In genomic region chr7:149310113-149310836, GRCh38 we compare ENCODE assay signal across 8 cellular contexts. TPM values are rescaled to one million over a fixed set of nuclear protein-coding genes. Genes with fewer than 3 reads are reported as not detected.
DNase-seq lines count a peak whose midpoint lies in the region; ATAC-seq and TF ChIP-seq lines count a peak whose summit lies in the region.

No MANE protein-coding gene starts in this region.

- no peak overlapping the region for H3K27ac ChIP-seq in caudate nucleus (ENCODE audit: low read depth, low read length)

- ATAC-seq in HG03039 (IDR thresholded peaks at IDR 0.05; ENCODE audit: unreplicated experiment) = no peak
- ATAC-seq in GM19467 (IDR thresholded peaks at IDR 0.05; ENCODE audit: unreplicated experiment) = no peak

- in situ Hi-C loops in G401 (cut with HindIII; ENCODE audit: low sequenced_read_pairs) = no loop called here

- peak; percentile 35 for DNase-seq in G401 (ENCODE audit: low spot score)
- DNase-seq in HCEC 1CT = peak; percentile 78
- DNase-seq in NCI-H446 treated with DMSO at 0.1 percent for 48 hours (lab: John Stamatoyannopoulos, UW) = peak; percentile 57
- peak; percentile 65 for DNase-seq in left kidney (ENCODE audit: low read depth, low spot score)
- no peak for DNase-seq in caudate nucleus (lab: John Stamatoyannopoulos, UW)

- peaks cover 17% of the 10 kb centered on the region for H3K27me3 Mint-ChIP-seq in brain

- no peaks in the 10 kb centered on the region for H3K4me1 Mint-ChIP-seq in brain

- H3K4me3 Mint-ChIP-seq in brain = no peak overlapping the region

- TF ChIP-seq CTCF in brain (conservative IDR thresholded peaks at IDR 0.05) = peak; percentile 14 to 52

- H3K36me3 Mint-ChIP-seq in brain = no peaks in the 10 kb centered on the region

- H3K27ac Mint-ChIP-seq in brain = no peak overlapping the region

- peaks cover under 1 to 15% (median 8%) of the 10 kb centered on the region in 5 experiments for H3K9me3 Mint-ChIP-seq in brain

RNA-seq across cellular contexts. Expression of gene ZNF783, which starts 48.3 kb away (rescaled TPM):
- 12.8 and 16.9 TPM in 2 replicates for total RNA-seq in G401 (2014; rRNA removed; shearing (Covaris generic))
- 2.8 TPM for polyA plus RNA-seq in brain (ENCODE audit: insufficient read depth, low read depth, low replicate concordance)

Comparison
In these comparisons a context has a peak if more than half of its experiments do, and no peak if none do; other contexts are left out.
1. DNase-seq: peak in G401 (single experiment), HCEC 1CT (single experiment), NCI-H446 treated with DMSO at 0.1 percent for 48 hours (single experiment) and left kidney (single experiment); none in caudate nucleus (0 of 61).